In the genomic region with DNA sequence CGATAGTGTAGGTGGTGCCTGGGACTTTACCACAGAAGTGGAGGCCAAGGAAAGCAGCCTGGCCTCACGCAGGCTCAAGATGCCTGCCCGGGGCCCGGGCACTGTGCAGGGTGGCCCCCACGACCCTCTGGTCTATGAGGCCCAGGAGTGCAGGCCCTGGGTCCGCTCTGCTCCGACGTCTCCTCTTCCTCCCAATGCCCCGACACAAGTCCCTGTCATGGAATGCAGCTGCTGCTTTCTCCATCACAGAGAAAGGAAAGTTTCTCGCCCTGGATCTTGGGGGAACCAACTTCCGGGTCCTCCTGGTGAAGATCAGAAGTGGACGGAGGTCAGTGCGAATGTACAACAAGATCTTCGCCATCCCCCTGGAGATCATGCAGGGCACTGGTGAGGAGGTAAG, we compare ENCODE assay signal across 15 cellular contexts. TPM values are rescaled to one million over a fixed set of nuclear protein-coding genes. Genes with fewer than 3 reads are reported as not detected.
A peak's percentile ranks its signal among the peaks of the same experiment; 100 is the strongest.
DNase-seq lines count a peak whose midpoint lies in the region; ATAC-seq and TF ChIP-seq lines count a peak whose summit lies in the region.
"Had no signal": no experiment of that assay in that cellular context is flagged by ENCODE, and none has a peak within 500 bp of the region (broad histone marks: within the 10 kb centered on the region; RNA-seq: fewer than 3 reads in every experiment).

No MANE protein-coding gene starts in this region.

- no peak overlapping the region for H4K91ac ChIP-seq in neuronal stem cell (ENCODE audit: low read depth, low read length, poor library complexity)

- no peak for TF ChIP-seq CTCF in GM23338 (conservative IDR thresholded peaks at IDR 0.05; ENCODE audit: low read depth in 2 of 2)
- no peak for TF ChIP-seq CTCF in glutamatergic neuron (IDR thresholded peaks at IDR 0.05; ENCODE audit: partially characterized antibody, unreplicated experiment)

- H4K8ac ChIP-seq in neuronal stem cell (ENCODE audit: low read depth, low read length) = no peak overlapping the region

- H3K27me3 Mint-ChIP-seq in GM23338 (ENCODE audit: insufficient read depth, low read depth, poor library complexity) = no peaks in the 10 kb centered on the region
- peaks cover 4% of the 10 kb centered on the region for H3K27me3 Mint-ChIP-seq in glutamatergic neuron (ENCODE audit: unreplicated experiment)
- H3K27me3 Mint-ChIP-seq: CD4-positive, alpha-beta T cell had no signal

- peak overlapping the region; percentile 12 for H2BK120ac ChIP-seq in neuronal stem cell (ENCODE audit: low read depth, low read length)

- no peaks in the 10 kb centered on the region for H3K27me3 ChIP-seq in BLaER1
- no peaks in the 10 kb centered on the region for H3K27me3 ChIP-seq in GM23338 (ENCODE audit: insufficient read depth)
- H3K27me3 ChIP-seq in neuronal stem cell (ENCODE audit: control insufficient read depth in 3 of 3, insufficient read depth in 3 of 3, low read depth in 1 of 3, low read length in 3 of 3) = peaks cover 0 to 33% (median 0%) of the 10 kb centered on the region in 3 experiments

- peak overlapping the region; percentile 72 for H2AFZ ChIP-seq in GM23338
- no peak overlapping the region for H2AFZ ChIP-seq in neuronal stem cell (ENCODE audit: low read length)

- no peak for ATAC-seq in GM23338
- peak; percentile 28 for ATAC-seq in esophagus mucosa
- no peak for ATAC-seq in GM21723 (IDR thresholded peaks at IDR 0.05; ENCODE audit: unreplicated experiment)
- ATAC-seq in GM19035 (IDR thresholded peaks at IDR 0.05; ENCODE audit: unreplicated experiment) = no peak
- ATAC-seq in HG03095 (IDR thresholded peaks at IDR 0.05; ENCODE audit: unreplicated experiment) = no peak

- H3K4me2 ChIP-seq in BLaER1 (peak overlapping the region; percentile 40), GM23338 (no peak overlapping the region), neuronal stem cell (ENCODE audit: insufficient read depth, low read length, poor library complexity, severe bottlenecking) (no peak overlapping the region)

- H3K9me3 ChIP-seq in BLaER1 (no peaks in the 10 kb centered on the region; the same call in 1 of the 2 replicates), neuronal stem cell (replicated peaks in 1 of 2; ENCODE audit: control insufficient read depth in 2 of 2, insufficient read depth in 1 of 2, low read depth in 1 of 2, low read length in 2 of 2) (no peaks in the 10 kb centered on the region)

- H3K27ac ChIP-seq in BLaER1 (no peak overlapping the region), GM23338 (ENCODE audit: low read depth) (no peak overlapping the region), neuronal stem cell (replicated peaks; ENCODE audit: low read length) (no peak overlapping the region)
- H3K27ac ChIP-seq: HL-60 had no signal

- H2BK12ac ChIP-seq in neuronal stem cell (ENCODE audit: low read length) = no peak overlapping the region

- H3K4ac ChIP-seq in neuronal stem cell (ENCODE audit: low read length) = no peak overlapping the region

- H3K4me1 ChIP-seq in BLaER1 = peaks cover 8% of the 10 kb centered on the region
- H3K4me1 ChIP-seq in GM23338 (ENCODE audit: insufficient read depth) = no peaks in the 10 kb centered on the region
- peaks cover 0 to 2% of the 10 kb centered on the region in 2 donors for H3K4me1 ChIP-seq in neuronal stem cell (ENCODE audit: control insufficient read depth in 2 of 2, insufficient read depth in 1 of 2, low read depth in 1 of 2, low read length in 2 of 2)
- H3K4me1 ChIP-seq: Caco-2 had no signal

- H3K79me1 ChIP-seq in neuronal stem cell (ENCODE audit: low read depth, low read length) = no peaks in the 10 kb centered on the region

- WGBS in neuronal stem cell (ENCODE audit: extremely low coverage in 2 of 2, insufficient read length in 2 of 2, insufficient replicate concordance in 1 of 2), 2 donors = no CpG with 5 or more reads among the region's 14 CpGs

- H3K79me2 ChIP-seq in GM23338 (replicated peaks; ENCODE audit: insufficient read depth) = no peaks in the 10 kb centered on the region

- H4K20me1 ChIP-seq in BLaER1 (no peaks in the 10 kb centered on the region), GM23338 (replicated peaks; ENCODE audit: insufficient read depth) (no peaks in the 10 kb centered on the region)

- no peaks in the 10 kb centered on the region for H3K36me3 Mint-ChIP-seq in GM23338 (ENCODE audit: low read depth)
- H3K36me3 Mint-ChIP-seq in glutamatergic neuron (ENCODE audit: unreplicated experiment) = no peaks in the 10 kb centered on the region

- no peak overlapping the region for H3K14ac ChIP-seq in neuronal stem cell (ENCODE audit: low read length)

- H3K4me3 Mint-ChIP-seq in GM23338 (no peak overlapping the region), glutamatergic neuron (ENCODE audit: unreplicated experiment) (no peak overlapping the region)
- H3K4me3 Mint-ChIP-seq: CD4-positive, alpha-beta T cell had no signal

- H2AK5ac ChIP-seq in neuronal stem cell (ENCODE audit: low read depth, low read length) = no peak overlapping the region

- peak overlapping the region; percentile 67 for H2BK15ac ChIP-seq in neuronal stem cell (ENCODE audit: low read length)

- no peaks in the 10 kb centered on the region for H3K4me1 Mint-ChIP-seq in GM23338
- H3K4me1 Mint-ChIP-seq in glutamatergic neuron (ENCODE audit: low read depth, unreplicated experiment) = no peaks in the 10 kb centered on the region

- H3K23ac ChIP-seq in neuronal stem cell (ENCODE audit: low read depth, low read length, poor library complexity) = no peak overlapping the region

- H3K18ac ChIP-seq in neuronal stem cell (ENCODE audit: low read length) = no peak overlapping the region

- DNase-seq in GM23338 (ENCODE audit: low spot score) (no peak), neuronal stem cell (ENCODE audit: low spot score) (no peak), glutamatergic neuron (no peak)
- DNase-seq: 8988T; C1 segment of cervical spinal cord; Caco-2; CD4-positive, alpha-beta T cell; HCEC 1CT; KBM-7 had no signal

- H3K9ac ChIP-seq in BLaER1 (no peak overlapping the region), neuronal stem cell (ENCODE audit: low read depth, low read length, poor library complexity) (no peak overlapping the region)

- H3K4me3 ChIP-seq in BLaER1 (no peak overlapping the region), GM23338 (no peak overlapping the region), neuronal stem cell (ENCODE audit: low read length in 2 of 2) (no peak overlapping the region)

- H3K27ac Mint-ChIP-seq in GM23338 (no peak overlapping the region; the same call in 1 of the 2 replicates), glutamatergic neuron (ENCODE audit: unreplicated experiment) (no peak overlapping the region)
- H3K27ac Mint-ChIP-seq: CD4-positive, alpha-beta T cell had no signal

- H3K36me3 ChIP-seq in BLaER1 (no peaks in the 10 kb centered on the region), GM23338 (ENCODE audit: insufficient read depth) (no peaks in the 10 kb centered on the region), neuronal stem cell (replicated peaks in 1 of 2; ENCODE audit: control insufficient read depth in 2 of 2, insufficient read depth in 2 of 2, low read length in 2 of 2) (no peaks in the 10 kb centered on the region)

- no peaks in the 10 kb centered on the region for H3K9me2 ChIP-seq in GM23338 (ENCODE audit: insufficient read depth)

- no peak overlapping the region for H2BK5ac ChIP-seq in neuronal stem cell (ENCODE audit: low read length)

- no peaks in the 10 kb centered on the region for H3K9me3 Mint-ChIP-seq in GM23338
- H3K9me3 Mint-ChIP-seq in glutamatergic neuron (ENCODE audit: unreplicated experiment) = peaks cover 2% of the 10 kb centered on the region
- H3K9me3 Mint-ChIP-seq: CD4-positive, alpha-beta T cell had no signal

- no peaks in the 10 kb centered on the region for H3F3A ChIP-seq in GM23338 (replicated peaks; ENCODE audit: low read depth)

TF ChIP-seq in GM23338, 12 proteins besides CTCF, POLR2A, EP300 and RAD21 (continues in another document):
- TF ChIP-seq POLR2AphosphoS5 (IDR thresholded peaks at IDR 0.05; ENCODE audit: low read depth) (no peak), JUNB (IDR thresholded peaks at IDR 0.05; ENCODE audit: unreplicated experiment) (no peak), STAT1 (IDR thresholded peaks at IDR 0.05; ENCODE audit: unreplicated experiment) (no peak), CREB1 (CRISPR knock-in tag; IDR thresholded peaks at IDR 0.05; ENCODE audit: low read depth) (no peak), NANOG (IDR thresholded peaks at IDR 0.05; ENCODE audit: borderline replicate concordance) (no peak), EZH2 (IDR thresholded peaks at IDR 0.05; ENCODE audit: low read depth, unreplicated experiment) (no peak), EZH2phosphoT487 (IDR thresholded peaks at IDR 0.05; ENCODE audit: unreplicated experiment) (no peak)
- TF ChIP-seq, protein P1, sequence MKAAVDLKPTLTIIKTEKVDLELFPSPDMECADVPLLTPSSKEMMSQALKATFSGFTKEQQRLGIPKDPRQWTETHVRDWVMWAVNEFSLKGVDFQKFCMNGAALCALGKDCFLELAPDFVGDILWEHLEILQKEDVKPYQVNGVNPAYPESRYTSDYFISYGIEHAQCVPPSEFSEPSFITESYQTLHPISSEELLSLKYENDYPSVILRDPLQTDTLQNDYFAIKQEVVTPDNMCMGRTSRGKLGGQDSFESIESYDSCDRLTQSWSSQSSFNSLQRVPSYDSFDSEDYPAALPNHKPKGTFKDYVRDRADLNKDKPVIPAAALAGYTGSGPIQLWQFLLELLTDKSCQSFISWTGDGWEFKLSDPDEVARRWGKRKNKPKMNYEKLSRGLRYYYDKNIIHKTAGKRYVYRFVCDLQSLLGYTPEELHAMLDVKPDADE (IDR thresholded peaks at IDR 0.05) = no peak

RNA-seq across cellular contexts. Expression of a gene that starts 28.3 kb away (rescaled TPM):
- total RNA-seq in GM23338 (2014; rRNA removed; shearing (Covaris generic)) = 197 and 229 TPM in 2 replicates
- 70.0 and 76.6 TPM in 2 replicates for polyA plus RNA-seq in GM23338 (2016; fragmentation: Nextera tagmentation; extraction: Ambion mirVana)
- total RNA-seq in esophagus mucosa = 133 TPM
- 26.2 TPM for polyA plus RNA-seq in neuronal stem cell (2013, experiment 1 of 2)
- 26.0 TPM for polyA plus RNA-seq in neuronal stem cell (2013, experiment 2 of 2)
- 240 TPM for total RNA-seq in glutamatergic neuron (ENCODE audit: unreplicated experiment)

RNA-seq across cellular contexts. Expression of a gene that starts 29.9 kb away (rescaled TPM):
- 0.03 TPM in 1 of 2 replicates, not detected in the other for total RNA-seq in GM23338 (2014; rRNA removed; shearing (Covaris generic))
- polyA plus RNA-seq in GM23338 (2016; fragmentation: Nextera tagmentation; extraction: Ambion mirVana) = not detected in 2 replicates
- 0.04 TPM for total RNA-seq in esophagus mucosa
- polyA plus RNA-seq in neuronal stem cell (2013, experiment 1 of 2) = not detected
- polyA plus RNA-seq in neuronal stem cell (2013, experiment 2 of 2) = not detected
- not detected for total RNA-seq in glutamatergic neuron (ENCODE audit: unreplicated experiment)
